In the genomic region with DNA sequence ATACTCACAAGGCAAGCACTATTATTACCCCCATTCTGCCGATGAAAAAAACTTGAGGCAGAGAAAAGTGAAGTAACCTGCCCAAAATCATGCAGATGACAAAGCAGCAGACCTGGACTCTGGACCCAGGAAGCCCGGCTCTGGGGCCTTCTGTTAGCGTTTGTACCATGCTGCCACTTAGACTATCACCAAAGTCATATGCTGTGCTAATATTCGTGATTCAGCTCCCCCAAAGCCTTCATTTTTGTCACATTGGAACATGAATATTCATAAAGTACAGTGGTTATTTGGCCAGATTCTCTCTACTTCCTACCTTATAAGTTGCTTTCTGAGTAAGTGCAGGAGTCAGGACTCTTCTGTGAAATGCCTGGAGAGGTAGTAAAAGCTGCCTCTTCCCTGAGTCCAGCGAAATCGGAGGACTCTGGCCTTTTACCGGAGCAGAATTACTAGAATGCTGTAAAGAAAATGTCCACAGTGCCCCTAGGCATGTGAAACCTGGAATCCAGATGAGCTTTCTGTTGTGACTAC, we compare ENCODE assay signal across 16 cellular contexts.
DNase-seq lines count a peak whose midpoint lies in the region; ATAC-seq, FAIRE-seq and TF ChIP-seq lines count a peak whose summit lies in the region.
"Had no signal": no experiment of that assay in that cellular context is flagged by ENCODE, and none has a peak within 500 bp of the region (broad histone marks: within the 10 kb centered on the region; RNA-seq: fewer than 3 reads in every experiment).

No MANE protein-coding gene starts in this region.

- H3K9ac ChIP-seq in H1 (replicated peaks in 1 of 4; ENCODE audit: extremely low read depth in 1 of 4, low read depth in 3 of 4, low read length in 3 of 4): no peak overlapping the region; a peak in 1 of 7 replicates
- no peak overlapping the region for H3K9ac ChIP-seq in neural progenitor cell

- peak overlapping the region; percentile 28; the same call in 1 of the 2 replicates for H3K27ac Mint-ChIP-seq in GM23338
- no peak overlapping the region for H3K27ac Mint-ChIP-seq in neural progenitor cell
- no peak overlapping the region for H3K27ac Mint-ChIP-seq in activated T-cell treated with anti-CD3 and anti-CD28 coated beads, Interleukin-2, amount 50 U/mL, for 24 hours
- H3K27ac Mint-ChIP-seq: CD4-positive, alpha-beta memory T cell had no signal

- TF ChIP-seq CTCF in GM23338 (conservative IDR thresholded peaks at IDR 0.05; ENCODE audit: low read depth in 2 of 2): no peak
- no peak for TF ChIP-seq CTCF in H1 (IDR thresholded peaks at IDR 0.05; ENCODE audit: control extremely low read depth in 1 of 3, insufficient read depth in 1 of 3, low read depth in 1 of 3, low read length in 3 of 3)
- no peak for TF ChIP-seq CTCF in neural progenitor cell (IDR thresholded peaks at IDR 0.05)

- H2BK15ac ChIP-seq in H1 (ENCODE audit: low read length): no peak overlapping the region

- no peak overlapping the region for H4K5ac ChIP-seq in H1 (ENCODE audit: insufficient read length, low read depth, low read length)

- H3F3A ChIP-seq in GM23338 (replicated peaks; ENCODE audit: low read depth) (no peaks in the 10 kb centered on the region), neural progenitor cell (ENCODE audit: low read depth) (no peaks in the 10 kb centered on the region)

- no peaks in the 10 kb centered on the region for H3K36me3 ChIP-seq in GM23338 (ENCODE audit: insufficient read depth)
- no peaks in the 10 kb centered on the region for H3K36me3 ChIP-seq in H1 (ENCODE audit: control insufficient read depth in 2 of 4, insufficient read depth in 4 of 4, low read length in 3 of 4)
- no peaks in the 10 kb centered on the region for H3K36me3 ChIP-seq in neural progenitor cell
- H3K36me3 ChIP-seq in small intestine (ENCODE audit: control insufficient read depth in 2 of 2, insufficient read depth in 2 of 2, low read length in 2 of 2): no peaks in the 10 kb centered on the region
- H3K36me3 ChIP-seq: BE2C had no signal

- TF ChIP-seq RAD21 in H1 (IDR thresholded peaks at IDR 0.05 in 1 of 2, conservative IDR thresholded peaks at IDR 0.05 in 1 of 2; ENCODE audit: low read depth in 2 of 2, low read length in 2 of 2): no peak

- H3K23ac ChIP-seq in H1 (ENCODE audit: insufficient read length): no peak overlapping the region

- H3K79me1 ChIP-seq in H1 (ENCODE audit: low read depth, low read length): no peaks in the 10 kb centered on the region

- H3K4me3 ChIP-seq in GM23338: no peak overlapping the region
- H3K4me3 ChIP-seq in H1 (ENCODE audit: extremely low read depth in 1 of 4, insufficient read depth in 2 of 4, low read depth in 3 of 4, low read length in 4 of 4): no peak overlapping the region
- H3K4me3 ChIP-seq in neural progenitor cell: no peak overlapping the region
- H3K4me3 ChIP-seq in small intestine (ENCODE audit: low read depth in 1 of 2, low read length in 2 of 2): no peak overlapping the region

- no peak overlapping the region for H3K4ac ChIP-seq in H1 (replicated peaks; ENCODE audit: insufficient read length, low read depth, low read length)

- no peak overlapping the region; the same call in 1 of the 2 replicates for H4K8ac ChIP-seq in H1 (ENCODE audit: extremely low read depth, insufficient read depth, low read length)

- H2BK20ac ChIP-seq in H1 (ENCODE audit: low read length): no peak overlapping the region

- H3K79me2 ChIP-seq in GM23338 (replicated peaks; ENCODE audit: insufficient read depth): no peaks in the 10 kb centered on the region
- no peaks in the 10 kb centered on the region for H3K79me2 ChIP-seq in H1 (ENCODE audit: control insufficient read depth in 1 of 2, insufficient read depth in 2 of 2, low read length in 2 of 2)
- H3K79me2 ChIP-seq in neural progenitor cell (ENCODE audit: low read depth): no peaks in the 10 kb centered on the region

- no peaks in the 10 kb centered on the region for H3K9me2 ChIP-seq in GM23338 (ENCODE audit: insufficient read depth)

- H3K27ac ChIP-seq in GM23338 (ENCODE audit: low read depth) (no peak overlapping the region), H1 (ENCODE audit: low read depth, low read length) (no peak overlapping the region), neural progenitor cell (no peak overlapping the region), small intestine (ENCODE audit: low read depth in 1 of 2, low read length in 1 of 2) (no peak overlapping the region)
- H3K27ac ChIP-seq: C4-2B had no signal

- H3K27me3 Mint-ChIP-seq in GM23338 (ENCODE audit: insufficient read depth, low read depth, poor library complexity): no peaks in the 10 kb centered on the region
- H3K27me3 Mint-ChIP-seq in neural progenitor cell (ENCODE audit: insufficient read depth, low read depth): peaks cover 3% of the 10 kb centered on the region
- H3K27me3 Mint-ChIP-seq in activated T-cell treated with anti-CD3 and anti-CD28 coated beads, Interleukin-2, amount 50 U/mL, for 24 hours: no peaks in the 10 kb centered on the region
- H3K27me3 Mint-ChIP-seq: CD4-positive, alpha-beta memory T cell had no signal

- CTCF ChIA-PET in H1 (lab: Charles Lee; ENCODE audit: partially characterized antibody): interaction anchor here (1.9 kb wide), 1 partner anchor 24 kb away, joined by 5 read pairs; no protein-coding TSS in a partner anchor

- H3K9me3 ChIP-seq in H1 (ENCODE audit: insufficient read depth in 2 of 2, low read depth in 1 of 2, low read length in 1 of 2): no peaks in the 10 kb centered on the region
- no peaks in the 10 kb centered on the region for H3K9me3 ChIP-seq in neural progenitor cell (ENCODE audit: low read depth)
- H3K9me3 ChIP-seq in small intestine (ENCODE audit: control insufficient read depth, low read depth): no peaks in the 10 kb centered on the region
- H3K9me3 ChIP-seq: BE2C had no signal

- H4K20me1 ChIP-seq in GM23338 (replicated peaks; ENCODE audit: insufficient read depth) (no peaks in the 10 kb centered on the region), H1 (replicated peaks in 1 of 2; ENCODE audit: control insufficient read depth in 1 of 2, insufficient read depth in 2 of 2, low read length in 2 of 2) (no peaks in the 10 kb centered on the region), neural progenitor cell (ENCODE audit: low read depth) (no peaks in the 10 kb centered on the region)

- no peak overlapping the region for H3K56ac ChIP-seq in H1 (replicated peaks; ENCODE audit: insufficient read length, low read depth, low read length)

- H3K9me3 Mint-ChIP-seq in GM23338 (no peaks in the 10 kb centered on the region), neural progenitor cell (no peaks in the 10 kb centered on the region)
- H3K9me3 Mint-ChIP-seq in activated T-cell treated with anti-CD3 and anti-CD28 coated beads, Interleukin-2, amount 50 U/mL, for 24 hours: no peaks in the 10 kb centered on the region
- H3K9me3 Mint-ChIP-seq: CD4-positive, alpha-beta memory T cell had no signal

- POLR2A ChIA-PET in H1 (lab: Charles Lee; ENCODE audit: partially characterized antibody): no interaction called here

- H2BK120ac ChIP-seq in H1 (replicated peaks; ENCODE audit: low read depth, low read length): no peak overlapping the region

- peak overlapping the region; percentile 72 for H2AFZ ChIP-seq in GM23338
- peak overlapping the region; percentile 37; the same call in 1 of the 2 replicates for H2AFZ ChIP-seq in H1 (ENCODE audit: low read length)
- H2AFZ ChIP-seq in neural progenitor cell (replicated peaks): peak overlapping the region; percentile 12

- H3K4me3 Mint-ChIP-seq in GM23338 (no peak overlapping the region), neural progenitor cell (no peak overlapping the region)
- no peak overlapping the region for H3K4me3 Mint-ChIP-seq in activated T-cell treated with anti-CD3 and anti-CD28 coated beads, Interleukin-2, amount 50 U/mL, for 24 hours
- H3K4me3 Mint-ChIP-seq: CD4-positive, alpha-beta memory T cell had no signal

- H3K14ac ChIP-seq in H1 (ENCODE audit: insufficient read length): no peak overlapping the region

- no peaks in the 10 kb centered on the region for H3K36me3 Mint-ChIP-seq in GM23338 (ENCODE audit: low read depth)
- H3K36me3 Mint-ChIP-seq in neural progenitor cell: no peaks in the 10 kb centered on the region
- no peaks in the 10 kb centered on the region for H3K36me3 Mint-ChIP-seq in activated T-cell treated with anti-CD3 and anti-CD28 coated beads, Interleukin-2, amount 50 U/mL, for 24 hours (ENCODE audit: low read depth)
- H3K36me3 Mint-ChIP-seq: CD4-positive, alpha-beta memory T cell had no signal

- DNase-seq in GM23338 (ENCODE audit: low spot score): no peak
- no peak for DNase-seq in H1 (ENCODE audit: low read depth in 1 of 2, low spot score in 2 of 2)
- no peak for DNase-seq in left lobe of liver (ENCODE audit: low spot score)
- no peak for DNase-seq in neural progenitor cell (ENCODE audit: low spot score)
- no peak for DNase-seq in small intestine
- no peak for DNase-seq in activated T-cell treated with anti-CD3 and anti-CD28 coated beads, Interleukin-2, amount 50 U/mL, for 24 hours
- no peak for DNase-seq in AML-193 (lab: John Stamatoyannopoulos, UW)
- DNase-seq: BE2C; CD4-positive, alpha-beta memory T cell; DND-41; H7; IMR-90; KBM-7 had no signal

- H3K4me1 ChIP-seq in GM23338 (ENCODE audit: insufficient read depth) (no peaks in the 10 kb centered on the region), H1 (replicated peaks in 1 of 4; ENCODE audit: control insufficient read depth in 3 of 4, insufficient read depth in 4 of 4, low read length in 3 of 4) (no peaks in the 10 kb centered on the region; a peak in 1 of 7 replicates), neural progenitor cell (no peaks in the 10 kb centered on the region), small intestine (ENCODE audit: control insufficient read depth in 2 of 2, insufficient read depth in 1 of 2, low read depth in 1 of 2, low read length in 1 of 2) (no peaks in the 10 kb centered on the region)
- H3K4me1 ChIP-seq: BE2C had no signal

- FAIRE-seq in H1 (lab: Jason Lieb, UNC) (no peak), small intestine (lab: Jason Lieb, UNC) (no peak)
- FAIRE-seq: A204.1, HTR-8/SVneo had no signal

- H3K27me3 ChIP-seq in GM23338 (ENCODE audit: insufficient read depth): no peaks in the 10 kb centered on the region
- no peaks in the 10 kb centered on the region for H3K27me3 ChIP-seq in H1 (replicated peaks in 1 of 4; ENCODE audit: control insufficient read depth in 3 of 4, extremely low read depth in 1 of 4, insufficient read depth in 3 of 4, low read length in 3 of 4)
- H3K27me3 ChIP-seq in neural progenitor cell: no peaks in the 10 kb centered on the region
- no peaks in the 10 kb centered on the region for H3K27me3 ChIP-seq in small intestine (ENCODE audit: control insufficient read depth in 2 of 2, insufficient read depth in 2 of 2, low read length in 2 of 2)

- H4K91ac ChIP-seq in H1 (replicated peaks; ENCODE audit: insufficient read length, low read length): no peak overlapping the region

- H2BK5ac ChIP-seq in H1 (ENCODE audit: low read depth, low read length): no peak overlapping the region

- no peak overlapping the region for H2AK5ac ChIP-seq in H1 (ENCODE audit: low read depth, low read length)

- no peaks in the 10 kb centered on the region for H3K23me2 ChIP-seq in H1 (ENCODE audit: low read depth, low read length)

- H3K4me2 ChIP-seq in GM23338 (no peak overlapping the region), H1 (ENCODE audit: insufficient read depth in 1 of 2, low read depth in 2 of 2, low read length in 2 of 2) (no peak overlapping the region), neural progenitor cell (no peak overlapping the region)

- WGBS in H1 (ENCODE audit: extremely low coverage in 1 of 2, insufficient coverage in 1 of 2, insufficient read length in 1 of 2, insufficient replicate concordance in 2 of 2, low coverage in 1 of 2, low lambda C conversion rate in 2 of 2, missing lambda C conversion rate in 1 of 2), 2 experiments: 91% methylated on average over 7 of the region's 7 CpGs; no CpG with 5 or more reads in 1 of the 2 experiments
- 21 to 62% (median 47%) methylated on average over 7 of the region's 7 CpGs for WGBS in small intestine, 3 donors

- no peak overlapping the region for H2BK12ac ChIP-seq in H1 (ENCODE audit: low read depth, low read length)

- no peak for ATAC-seq in GM23338
- ATAC-seq in left lobe of liver: peak; percentile 92

- no peak for TF ChIP-seq POLR2A in H1 (IDR thresholded peaks at IDR 0.05; ENCODE audit: control extremely low read depth in 1 of 2, low read depth in 2 of 2, low read length in 2 of 2)

- no peak for TF ChIP-seq EP300 in H1 (IDR thresholded peaks at IDR 0.05; ENCODE audit: borderline replicate concordance in 1 of 2, low read depth in 2 of 2, low read length in 2 of 2)

- no peak overlapping the region for H3K18ac ChIP-seq in H1 (ENCODE audit: extremely low read depth, low read length)

- H3K4me1 Mint-ChIP-seq in GM23338 (peaks cover 5% of the 10 kb centered on the region; the same call in 1 of the 3 replicates), neural progenitor cell (peaks cover 4% of the 10 kb centered on the region)
- no peaks in the 10 kb centered on the region for H3K4me1 Mint-ChIP-seq in activated T-cell treated with anti-CD3 and anti-CD28 coated beads, Interleukin-2, amount 50 U/mL, for 24 hours (ENCODE audit: low read depth)
- H3K4me1 Mint-ChIP-seq: CD4-positive, alpha-beta memory T cell had no signal

Comparison
In these comparisons a context has a peak if more than half of its experiments do, and no peak if none do; other contexts are left out.
1. H2AFZ ChIP-seq: peak in every context shown above with its lines; median percentile 72 in GM23338; 37 in H1; 12 in neural progenitor cell.